Comparison of ENCODE assay signal across 25 cellular contexts in the genomic region with DNA sequence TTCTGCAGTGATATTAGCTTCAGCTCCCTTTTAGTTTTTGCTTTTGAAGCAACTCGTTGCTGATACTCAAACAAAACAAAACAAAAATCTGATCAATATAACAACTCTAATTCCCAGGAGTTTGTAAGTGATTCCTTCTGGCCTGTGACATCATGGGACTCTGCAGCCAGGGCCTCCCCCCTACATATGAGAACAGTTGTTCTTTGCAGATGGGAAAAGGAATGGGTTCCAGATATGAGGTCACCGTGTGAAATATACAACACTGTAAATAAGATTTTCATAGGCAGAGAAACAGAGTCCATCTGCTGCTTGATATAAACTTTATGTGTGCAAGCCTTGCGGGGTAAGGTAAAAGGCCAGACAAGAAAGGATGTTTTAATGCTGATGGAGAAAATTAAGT.
"Had no signal": no experiment of that assay in that cellular context is flagged by ENCODE, and none has a peak within 500 bp of the region (broad histone marks: within the 10 kb centered on the region; RNA-seq: fewer than 3 reads in every experiment).

No MANE protein-coding gene starts in this region.

- H3K36me3 ChIP-seq: cardiac muscle cell, colonic mucosa had no signal

- H3K27me3 ChIP-seq: cardiac muscle cell, colonic mucosa, gastroesophageal sphincter, right lobe of liver, spleen, testis, tibial nerve had no signal

- H3K4me1 ChIP-seq: colonic mucosa, right lobe of liver had no signal

- H2AFZ ChIP-seq: parathyroid adenoma had no signal

- H3K9ac ChIP-seq: parathyroid adenoma had no signal

- H3K27ac ChIP-seq: cardiac muscle cell, colonic mucosa, gastroesophageal sphincter, parathyroid adenoma, psoas muscle, right lobe of liver, spleen, testis, tibial nerve had no signal

- ATAC-seq: gastroesophageal sphincter; left lobe of liver; naive thymus-derived CD4-positive, alpha-beta T cell; psoas muscle; right lobe of liver; stimulated activated naive B cell treated with anti-CD40 and anti-IgM and Interleukin-4, amounts not matched to agents 10 μg/mL and 1 μg/mL and 100 μg/mL, for 72 hours; stimulated activated naive CD8-positive, alpha-beta T cell treated with anti-CD3 and anti-CD28 coated beads, Interleukin-15, amount 100 ng/mL, for 72 hours had no signal

- H3K4me3 ChIP-seq: cardiac muscle cell, colonic mucosa, gastroesophageal sphincter, lung, psoas muscle, right lobe of liver, spleen, testis, tibial nerve had no signal

- H3K79me2 ChIP-seq: parathyroid adenoma had no signal

- DNase-seq: cerebellar nuclear complex; colonic mucosa; effector CD4-positive, alpha-beta T cell; endodermal cell; hippocampal formation; kidney glomerular epithelial cell; mesenchymal stem cell; naive thymus-derived CD4-positive, alpha-beta T cell; nephron progenitor cell; psoas muscle; retina; right lobe of liver; spleen; stimulated activated CD4-positive, alpha-beta T cell treated with anti-CD3 and anti-CD28 coated beads, Interleukin-15, amount 100 ng/mL, for 24 hours; stimulated activated CD4-positive, alpha-beta T cell treated with anti-CD3 and anti-CD28 coated beads, Interleukin-1b, Interleukin-23, amount 100 ng/mL, for 48 hours; stimulated activated CD4-positive, alpha-beta T cell treated with anti-CD3 and anti-CD28 coated beads, Interleukin-4, amount 100 ng/mL, for 24 hours; stimulated activated naive B cell treated with anti-CD40 and anti-IgM and Interleukin-4, amounts not matched to agents 10 μg/mL and 1 μg/mL and 100 μg/mL, for 72 hours; stimulated activated naive CD8-positive, alpha-beta T cell treated with anti-CD3 and anti-CD28 coated beads, Interleukin-15, amount 100 ng/mL, for 72 hours; testis had no signal

- H3K9me3 ChIP-seq: colonic mucosa, gastroesophageal sphincter, psoas muscle, right lobe of liver, spleen, testis, tibial nerve had no signal
